In genomic region chr15:101642361-101642760, GRCh38 we compare ENCODE assay signal across 11 cellular contexts. TPM values are rescaled to one million over a fixed set of nuclear protein-coding genes. Genes with fewer than 3 reads are reported as not detected.
DNase-seq lines count a peak whose midpoint lies in the region; ATAC-seq and TF ChIP-seq lines count a peak whose summit lies in the region.
"Had no signal": no experiment of that assay in that cellular context is flagged by ENCODE, and none has a peak within 500 bp of the region (broad histone marks: within the 10 kb centered on the region; RNA-seq: fewer than 3 reads in every experiment).

No MANE protein-coding gene starts in this region.

- ATAC-seq in stimulated activated naive CD8-positive, alpha-beta T cell treated with anti-CD3 and anti-CD28 coated beads, Interleukin-15, amount 100 ng/mL, for 72 hours: no peak
- ATAC-seq in GM21717 (IDR thresholded peaks at IDR 0.05; ENCODE audit: unreplicated experiment): no peak
- ATAC-seq in GM18858 (IDR thresholded peaks at IDR 0.05; ENCODE audit: unreplicated experiment): no peak

- WGBS in hepatocyte (ENCODE audit: low lambda C conversion rate, missing lambda C conversion rate): 80% methylated on average over 11 of the region's 11 CpGs

- peaks cover 3% of the 10 kb centered on the region for H3K4me1 ChIP-seq in hepatocyte (ENCODE audit: insufficient read depth)

- no peak for TF ChIP-seq CTCF in hepatocyte (IDR thresholded peaks at IDR 0.05; ENCODE audit: poor library complexity)

- peaks cover 14% of the 10 kb centered on the region for H3K79me2 ChIP-seq in hepatocyte

- H3K27me3 ChIP-seq in hepatocyte: no peaks in the 10 kb centered on the region

- H3K4me2 ChIP-seq in hepatocyte: no peak overlapping the region

- POLR2A ChIA-PET in activated CD4-positive, alpha-beta memory T cell treated with anti-CD3 and anti-CD28 coated beads for 36 hours (lab: Charles Lee): interaction anchor here (0.6 to 0.8 kb wide), 2 partner anchors 34 to 355 kb away, joined by 4 read pairs; no protein-coding TSS in a partner anchor

- no peaks in the 10 kb centered on the region for H3K9me2 ChIP-seq in hepatocyte (replicated peaks; ENCODE audit: insufficient read depth)

- H3K4me3 Mint-ChIP-seq in activated CD4-positive, alpha-beta T cell treated with anti-CD3 and anti-CD28 coated beads, Interleukin-2, amount 10 ng/mL, durations not matched to agents 24 days and 14 days: no peak overlapping the region
- no peak overlapping the region for H3K4me3 Mint-ChIP-seq in activated CD4-positive, alpha-beta memory T cell treated with anti-CD3 and anti-CD28 coated beads for 36 hours
- H3K4me3 Mint-ChIP-seq in stimulated activated naive CD8-positive, alpha-beta T cell treated with anti-CD3 and anti-CD28 coated beads, Interleukin-15, amount 100 ng/mL, for 72 hours: no peak overlapping the region
- H3K4me3 Mint-ChIP-seq: neural crest cell had no signal

- peak overlapping the region; percentile 8 for H3K27ac ChIP-seq in hepatocyte
- H3K27ac ChIP-seq: C4-2B had no signal

- H3K27me3 Mint-ChIP-seq in activated CD4-positive, alpha-beta T cell treated with anti-CD3 and anti-CD28 coated beads, Interleukin-2, amount 10 ng/mL, durations not matched to agents 24 days and 14 days: no peaks in the 10 kb centered on the region
- H3K27me3 Mint-ChIP-seq in activated CD4-positive, alpha-beta memory T cell treated with anti-CD3 and anti-CD28 coated beads for 36 hours: no peaks in the 10 kb centered on the region
- H3K27me3 Mint-ChIP-seq in stimulated activated naive CD8-positive, alpha-beta T cell treated with anti-CD3 and anti-CD28 coated beads, Interleukin-15, amount 100 ng/mL, for 72 hours: no peaks in the 10 kb centered on the region

- no peak overlapping the region for H3K27ac Mint-ChIP-seq in activated CD4-positive, alpha-beta T cell treated with anti-CD3 and anti-CD28 coated beads, Interleukin-2, amount 10 ng/mL, durations not matched to agents 24 days and 14 days
- H3K27ac Mint-ChIP-seq in activated CD4-positive, alpha-beta memory T cell treated with anti-CD3 and anti-CD28 coated beads for 36 hours: peak overlapping the region; percentile 52
- peak overlapping the region; percentile 49 to 80 for H3K27ac Mint-ChIP-seq in stimulated activated naive CD8-positive, alpha-beta T cell treated with anti-CD3 and anti-CD28 coated beads, Interleukin-15, amount 100 ng/mL, for 72 hours

- intact Hi-C loops in activated CD4-positive, alpha-beta T cell treated with anti-CD3 and anti-CD28 coated beads, Interleukin-2, amount 10 ng/mL, durations not matched to agents 24 days and 14 days (cut with micrococcal nuclease): no loop called here
- intact Hi-C loops in activated CD4-positive, alpha-beta memory T cell treated with anti-CD3 and anti-CD28 coated beads for 36 hours (cut with micrococcal nuclease): loop anchor here (1.0 kb wide), 1 partner anchor 10 kb away; the partner anchor contains the start of gene TM2D3

- H3K4me3 ChIP-seq in hepatocyte: no peak overlapping the region

- H3K36me3 ChIP-seq in hepatocyte (replicated peaks; ENCODE audit: insufficient read depth, low read depth): peaks cover 3% of the 10 kb centered on the region

- CTCF ChIA-PET in activated CD4-positive, alpha-beta memory T cell treated with anti-CD3 and anti-CD28 coated beads for 36 hours (lab: Charles Lee): interaction anchor here (0.9 to 4.2 kb wide), 15 partner anchors 9 to 356 kb away, joined by 3 to 49 read pairs (median 10); partner anchors contain the start of gene SNRPA1

- H2AFZ ChIP-seq in hepatocyte: no peak overlapping the region

- no peaks in the 10 kb centered on the region for H3K9me3 ChIP-seq in hepatocyte (ENCODE audit: low read depth)

- peaks cover 48% of the 10 kb centered on the region for H3K36me3 Mint-ChIP-seq in activated CD4-positive, alpha-beta T cell treated with anti-CD3 and anti-CD28 coated beads, Interleukin-2, amount 10 ng/mL, durations not matched to agents 24 days and 14 days (ENCODE audit: low read depth)
- H3K36me3 Mint-ChIP-seq in activated CD4-positive, alpha-beta memory T cell treated with anti-CD3 and anti-CD28 coated beads for 36 hours: peaks cover 50% of the 10 kb centered on the region

- DNase-seq in activated CD4-positive, alpha-beta T cell treated with anti-CD3 and anti-CD28 coated beads, Interleukin-2, amount 10 ng/mL, durations not matched to agents 24 days and 14 days: peak; percentile 58
- DNase-seq in activated CD4-positive, alpha-beta T cell treated with anti-CD3 and anti-CD28 coated beads for 1 hour: no peak
- DNase-seq in activated CD4-positive, alpha-beta memory T cell treated with anti-CD3 and anti-CD28 coated beads for 36 hours: no peak
- DNase-seq in hepatocyte (ENCODE audit: low spot score) (no peak), DMS153 treated with DMSO at 0.1 percent for 48 hours (lab: John Stamatoyannopoulos, UW; ENCODE audit: unreplicated experiment) (no peak)
- no peak for DNase-seq in stimulated activated naive CD8-positive, alpha-beta T cell treated with anti-CD3 and anti-CD28 coated beads, Interleukin-15, amount 100 ng/mL, for 72 hours
- DNase-seq: NCI-H510A had no signal

- peaks cover 18% of the 10 kb centered on the region for H3K4me1 Mint-ChIP-seq in activated CD4-positive, alpha-beta T cell treated with anti-CD3 and anti-CD28 coated beads, Interleukin-2, amount 10 ng/mL, durations not matched to agents 24 days and 14 days
- peaks cover 32% of the 10 kb centered on the region for H3K4me1 Mint-ChIP-seq in activated CD4-positive, alpha-beta memory T cell treated with anti-CD3 and anti-CD28 coated beads for 36 hours (ENCODE audit: low read depth)
- peaks cover 33% of the 10 kb centered on the region for H3K4me1 Mint-ChIP-seq in stimulated activated naive CD8-positive, alpha-beta T cell treated with anti-CD3 and anti-CD28 coated beads, Interleukin-15, amount 100 ng/mL, for 72 hours

- no peaks in the 10 kb centered on the region for H4K20me1 ChIP-seq in hepatocyte (ENCODE audit: insufficient read depth, poor library complexity, severe bottlenecking)

- H3K9me3 Mint-ChIP-seq in activated CD4-positive, alpha-beta T cell treated with anti-CD3 and anti-CD28 coated beads, Interleukin-2, amount 10 ng/mL, durations not matched to agents 24 days and 14 days: no peaks in the 10 kb centered on the region
- H3K9me3 Mint-ChIP-seq in activated CD4-positive, alpha-beta memory T cell treated with anti-CD3 and anti-CD28 coated beads for 36 hours: no peaks in the 10 kb centered on the region
- no peaks in the 10 kb centered on the region for H3K9me3 Mint-ChIP-seq in stimulated activated naive CD8-positive, alpha-beta T cell treated with anti-CD3 and anti-CD28 coated beads, Interleukin-15, amount 100 ng/mL, for 72 hours
- H3K9me3 Mint-ChIP-seq: neural crest cell had no signal

RNA-seq across cellular contexts. Expression of gene TM2D3, which starts 9.8 kb away (rescaled TPM):
- total RNA-seq in activated CD4-positive, alpha-beta T cell treated with anti-CD3 and anti-CD28 coated beads, Interleukin-2, amount 10 ng/mL, durations not matched to agents 24 days and 14 days: 56.2 and 62.7 TPM in 2 replicates
- 10 to 100 TPM; 41.7 to 48.1 TPM for total RNA-seq in activated CD4-positive, alpha-beta memory T cell treated with anti-CD3 and anti-CD28 coated beads for 36 hours
- 41.9 and 46.6 TPM in 2 replicates for total RNA-seq in hepatocyte
- 49.6 and 55.7 TPM in 2 replicates for polyA plus RNA-seq in hepatocyte
